10 cellular contexts compared by ENCODE assay signal in genomic region chr1:19044975-19045831, GRCh38.
A peak's percentile ranks its signal among the peaks of the same experiment; 100 is the strongest.
DNase-seq lines count a peak whose midpoint lies in the region; ATAC-seq and TF ChIP-seq lines count a peak whose summit lies in the region.
"Had no signal": no experiment of that assay in that cellular context is flagged by ENCODE, and none has a peak within 500 bp of the region (broad histone marks: within the 10 kb centered on the region; RNA-seq: fewer than 3 reads in every experiment).

No MANE protein-coding gene starts in this region.

- CTCF ChIA-PET in WTC11 (lab: Charles Lee), result interaction anchor here (1.1 to 5.6 kb wide), 3 partner anchors 22 to 138 kb away, joined by 3 to 36 read pairs (median 14); no protein-coding TSS in a partner anchor

- TF ChIP-seq CTCF in chondrocyte (IDR thresholded peaks at IDR 0.05) (no peak), WTC11 (IDR thresholded peaks at IDR 0.05) (no peak)

- H3K27me3 Mint-ChIP-seq in chondrocyte (ENCODE audit: low read depth) (peaks cover 3% of the 10 kb centered on the region), WTC11 (ENCODE audit: low read depth) (no peaks in the 10 kb centered on the region)

- H3K4me3 Mint-ChIP-seq in chondrocyte (ENCODE audit: unreplicated experiment), result peak overlapping the region; percentile 33
- no peak overlapping the region for H3K4me3 Mint-ChIP-seq in WTC11
- H3K4me3 Mint-ChIP-seq: dendritic cell treated with granulocyte-macrophage colony-stimulating factor and Interleukin-4, amounts not matched to agents 40 ng/mL and 50 ng/mL, for 4 days had no signal

- POLR2A ChIA-PET in WTC11 (lab: Charles Lee), result no interaction called here

- peaks cover 17% of the 10 kb centered on the region for H3K4me1 Mint-ChIP-seq in chondrocyte (ENCODE audit: low read depth)
- H3K4me1 Mint-ChIP-seq in WTC11, result peaks cover 10% of the 10 kb centered on the region

- H3K9me3 Mint-ChIP-seq in chondrocyte (ENCODE audit: low read depth), result no peaks in the 10 kb centered on the region
- no peaks in the 10 kb centered on the region for H3K9me3 Mint-ChIP-seq in WTC11
- H3K9me3 Mint-ChIP-seq: dendritic cell treated with granulocyte-macrophage colony-stimulating factor and Interleukin-4, amounts not matched to agents 40 ng/mL and 50 ng/mL, for 4 days had no signal

- no peak for ATAC-seq in WTC11

- DNase-seq in activated effector memory CD4-positive, alpha-beta T cell treated with anti-CD3 and anti-CD28 coated beads, Interleukin-2, amount 50 U/mL, for 16 hours, result peak; percentile 63
- no peak for DNase-seq in activated effector memory CD4-positive, alpha-beta T cell treated with Interleukin-2 at 50 U/mL for 16 hours
- DNase-seq in chondrocyte (ENCODE audit: low spot score) (peak; percentile 73), middle frontal gyrus (ENCODE audit: extremely low spot score, low spot score) (peak; percentile 25), superior temporal gyrus (ENCODE audit: extremely low spot score) (peak; percentile 81), NCI-H187 treated with DMSO at 0.1 percent for 48 hours (lab: John Stamatoyannopoulos, UW) (no peak), NCI-H1417 treated with DMSO at 0.1 percent for 48 hours (lab: John Stamatoyannopoulos, UW) (no peak), WTC11 (ENCODE audit: low spot score) (no peak)
- DNase-seq: EL had no signal

- peak overlapping the region; percentile 82 for H3K27ac Mint-ChIP-seq in chondrocyte (ENCODE audit: unreplicated experiment)
- no peak overlapping the region for H3K27ac Mint-ChIP-seq in WTC11
- H3K27ac Mint-ChIP-seq: dendritic cell treated with granulocyte-macrophage colony-stimulating factor and Interleukin-4, amounts not matched to agents 40 ng/mL and 50 ng/mL, for 4 days had no signal

- H3K36me3 Mint-ChIP-seq in chondrocyte (ENCODE audit: low read depth) (no peaks in the 10 kb centered on the region), WTC11 (no peaks in the 10 kb centered on the region)

TF ChIP-seq in WTC11, 78 proteins besides CTCF, POLR2A, EP300 and RAD21:
- TF ChIP-seq ZNF317 (CRISPR knock-in tag; IDR thresholded peaks at IDR 0.05; ENCODE audit: borderline replicate concordance, low read depth) (no peak), PREB (CRISPR knock-in tag; IDR thresholded peaks at IDR 0.05; ENCODE audit: borderline replicate concordance) (no peak), ZBTB21 (CRISPR knock-in tag; IDR thresholded peaks at IDR 0.05; ENCODE audit: borderline replicate concordance) (no peak), NFATC4 (CRISPR knock-in tag; IDR thresholded peaks at IDR 0.05) (no peak), CDX4 (CRISPR knock-in tag; IDR thresholded peaks at IDR 0.05; ENCODE audit: borderline replicate concordance) (no peak), E2F1 (CRISPR knock-in tag; IDR thresholded peaks at IDR 0.05) (no peak), AFF4 (CRISPR knock-in tag; IDR thresholded peaks at IDR 0.05; ENCODE audit: borderline replicate concordance) (no peak), GRHL2 (CRISPR knock-in tag; IDR thresholded peaks at IDR 0.05; ENCODE audit: insufficient replicate concordance, severe bottlenecking) (no peak), EMX1 (CRISPR knock-in tag; IDR thresholded peaks at IDR 0.05) (no peak), ETV6 (CRISPR knock-in tag; IDR thresholded peaks at IDR 0.05) (no peak), TCF7 (CRISPR knock-in tag; IDR thresholded peaks at IDR 0.05; ENCODE audit: low read depth) (no peak)

Comparison
In these comparisons a context has a peak if more than half of its experiments do, and no peak if none do; other contexts are left out.
1. DNase-seq: peak in activated effector memory CD4-positive, alpha-beta T cell treated with anti-CD3 and anti-CD28 coated beads, Interleukin-2, amount 50 U/mL, for 16 hours (single experiment), chondrocyte (single experiment), middle frontal gyrus (single experiment) and superior temporal gyrus (single experiment); none in activated effector memory CD4-positive, alpha-beta T cell treated with Interleukin-2 at 50 U/mL for 16 hours (single experiment), NCI-H187 treated with DMSO at 0.1 percent for 48 hours (single experiment), NCI-H1417 treated with DMSO at 0.1 percent for 48 hours (single experiment) and WTC11 (single experiment).